In the genomic region with DNA sequence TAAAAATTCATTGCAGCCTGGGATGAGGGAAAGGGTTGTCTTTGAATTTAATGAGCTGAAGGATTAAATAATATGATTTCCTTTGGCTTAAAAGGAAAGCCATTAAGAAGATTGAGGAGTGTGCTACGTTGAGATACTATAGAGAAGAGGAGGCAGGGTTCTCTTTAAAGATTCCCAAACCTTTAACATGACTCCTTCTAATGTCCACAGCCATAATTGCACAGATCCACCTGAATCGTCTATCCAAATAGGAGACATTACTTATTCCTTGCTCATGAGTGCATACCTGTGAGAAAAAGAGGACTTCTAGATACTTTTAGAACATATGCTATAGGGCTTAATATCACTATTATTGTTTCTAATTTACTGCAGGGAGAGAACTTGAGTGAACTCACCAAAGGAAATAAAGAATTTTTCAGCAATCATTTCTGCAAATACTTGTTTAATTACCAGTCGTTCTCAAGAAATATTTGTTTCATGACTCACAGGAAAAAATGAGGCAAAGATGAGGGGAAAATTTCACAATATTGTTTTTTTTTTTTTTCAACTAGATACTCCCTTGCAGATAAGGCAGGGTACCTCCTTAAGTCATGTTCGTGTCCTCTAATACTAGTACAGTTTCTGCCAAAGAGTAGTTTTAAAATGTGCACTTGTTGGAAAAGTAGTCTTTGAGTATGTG, we compare ENCODE assay signal across 10 cellular contexts. TPM values are rescaled to one million over a fixed set of nuclear protein-coding genes. Genes with fewer than 3 reads are reported as not detected.
A peak's percentile ranks its signal among the peaks of the same experiment; 100 is the strongest.
DNase-seq lines count a peak whose midpoint lies in the region; ATAC-seq and TF ChIP-seq lines count a peak whose summit lies in the region.
"Had no signal": no experiment of that assay in that cellular context is flagged by ENCODE, and none has a peak within 500 bp of the region (broad histone marks: within the 10 kb centered on the region; RNA-seq: fewer than 3 reads in every experiment).

No MANE protein-coding gene starts in this region.

- peak overlapping the region; percentile 97; the same call in 1 of the 2 replicates for H3K18ac ChIP-seq in IMR-90 (ENCODE audit: low read depth, low read length)

- peaks cover 3% of the 10 kb centered on the region for H3K27me3 Mint-ChIP-seq in activated CD4-positive, alpha-beta memory T cell treated with anti-CD3 and anti-CD28 coated beads, Interleukin-2, amount 10 ng/mL, durations not matched to agents 7 days and 5 days

- no peak for TF ChIP-seq RAD21 in IMR-90 (IDR thresholded peaks at IDR 0.05; ENCODE audit: low read length)

- no peak for TF ChIP-seq POLR2A in IMR-90 (IDR thresholded peaks at IDR 0.05; ENCODE audit: low read depth, low read length)
- no peak for TF ChIP-seq POLR2A in body of pancreas (IDR thresholded peaks at IDR 0.05)

- WGBS in IMR-90 (ENCODE audit: extremely low coverage in 2 of 2, insufficient read length in 1 of 2), 2 experiments: no CpG with 5 or more reads among the region's 4 CpGs
- WGBS in body of pancreas, 2 donors: 44 to 52% methylated on average over 4 of the region's 4 CpGs

- peak overlapping the region; percentile 74 to 76; a peak in 2 of 4 replicates for H4K8ac ChIP-seq in IMR-90 (ENCODE audit: low read depth in 2 of 2, low read length in 2 of 2)

- H4K5ac ChIP-seq in IMR-90 (ENCODE audit: low read depth, low read length): peak overlapping the region; percentile 88; the same call in 1 of the 2 replicates

- H3K4me3 Mint-ChIP-seq in activated CD4-positive, alpha-beta memory T cell treated with anti-CD3 and anti-CD28 coated beads, Interleukin-2, amount 10 ng/mL, durations not matched to agents 7 days and 5 days: no peak overlapping the region

- H3K36me3 ChIP-seq in IMR-90 (ENCODE audit: control insufficient read depth, insufficient read depth, low read length) (no peaks in the 10 kb centered on the region), body of pancreas (replicated peaks in 1 of 2; ENCODE audit: insufficient read depth in 1 of 2, low read depth in 2 of 2) (no peaks in the 10 kb centered on the region)
- H3K36me3 ChIP-seq: heart left ventricle had no signal

- H3K27me3 ChIP-seq in IMR-90 (ENCODE audit: control insufficient read depth, insufficient read depth, low read length) (no peaks in the 10 kb centered on the region), body of pancreas (no peaks in the 10 kb centered on the region)
- H3K27me3 ChIP-seq: heart left ventricle had no signal

- BruUV-seq in IMR-90 (replicated peaks; lab: Mats Ljungman, UMichigan): no TSS peak

- H3K79me1 ChIP-seq in IMR-90 (ENCODE audit: low read depth in 1 of 2, low read length in 2 of 2): no peaks in the 10 kb centered on the region

- in situ Hi-C loops in IMR-90 (cut with MboI; ENCODE audit: low sequenced_read_pairs): no loop called here

- H4K20me1 ChIP-seq in IMR-90 (ENCODE audit: insufficient read depth, low read length): no peaks in the 10 kb centered on the region

- H3K56ac ChIP-seq in IMR-90 (ENCODE audit: extremely low read depth, insufficient read depth, low read length): peak overlapping the region; percentile 43

- H2AK9ac ChIP-seq in IMR-90 (replicated peaks; ENCODE audit: low read depth, low read length, poor library complexity): no peak overlapping the region

- no peak for TF ChIP-seq CTCF in IMR-90 (conservative IDR thresholded peaks at IDR 0.05; ENCODE audit: low read depth, low read length)
- TF ChIP-seq CTCF in body of pancreas (IDR thresholded peaks at IDR 0.05): no peak

- H3K9ac ChIP-seq in IMR-90 (ENCODE audit: low read depth, low read length): no peak overlapping the region; the same call in 1 of the 2 replicates

- H4K91ac ChIP-seq in IMR-90 (ENCODE audit: insufficient read depth, low read depth, low read length): peak overlapping the region; percentile 82; the same call in 1 of the 2 replicates

- peak overlapping the region; percentile 63 for H3K27ac ChIP-seq in IMR-90 (ENCODE audit: insufficient read depth, low read length)
- no peak overlapping the region for H3K27ac ChIP-seq in body of pancreas

- peak; percentile 68 for ATAC-seq in IMR-90 (ENCODE audit: low read depth)
- ATAC-seq in body of pancreas: no peak
- ATAC-seq: heart left ventricle had no signal

- peak overlapping the region; percentile 65; the same call in 1 of the 2 replicates for H3K14ac ChIP-seq in IMR-90 (replicated peaks; ENCODE audit: low read depth, low read length)

- peaks cover 5% of the 10 kb centered on the region; the same call in 1 of the 2 replicates for H3K9me1 ChIP-seq in IMR-90 (ENCODE audit: insufficient read depth, low read length)

- POLR2A ChIA-PET in IMR-90 (lab: Charles Lee; ENCODE audit: unreplicated experiment): no interaction called here
- POLR2A ChIA-PET in activated CD4-positive, alpha-beta memory T cell treated with anti-CD3 and anti-CD28 coated beads, Interleukin-2, amount 10 ng/mL, durations not matched to agents 7 days and 5 days (lab: Charles Lee): no interaction called here

- H2AK5ac ChIP-seq in IMR-90 (ENCODE audit: low read depth, low read length): 0 out of 2 replicates have a peak overlapping the region, but pooled peaks have one; percentile 43

- H3K23ac ChIP-seq in IMR-90 (ENCODE audit: low read depth, low read length): peak overlapping the region; percentile 69; the same call in 1 of the 2 replicates

- peak overlapping the region; percentile 93; the same call in 1 of the 3 replicates for H2BK15ac ChIP-seq in IMR-90 (ENCODE audit: low read depth, low read length)

- DNase-seq in AG08395 (ENCODE audit: low spot score) (peak; percentile 57), IMR-90 (peak; percentile 85), amniotic epithelial cell (ENCODE audit: low read depth) (peak; percentile 91), iris pigment epithelial cell (ENCODE audit: low read depth) (peak; percentile 86), body of pancreas (no peak), ureter (ENCODE audit: low spot score) (no peak), NCI-H510A (lab: John Stamatoyannopoulos, UW) (no peak)
- DNase-seq in activated CD4-positive, alpha-beta memory T cell treated with anti-CD3 and anti-CD28 coated beads, Interleukin-2, amount 10 ng/mL, durations not matched to agents 7 days and 5 days: no peak
- DNase-seq: heart left ventricle, NCI-H1436 had no signal

- peak overlapping the region; percentile 97 for H2BK20ac ChIP-seq in IMR-90 (ENCODE audit: low read depth, low read length)

- H3K4me1 Mint-ChIP-seq in activated CD4-positive, alpha-beta memory T cell treated with anti-CD3 and anti-CD28 coated beads, Interleukin-2, amount 10 ng/mL, durations not matched to agents 7 days and 5 days: no peaks in the 10 kb centered on the region

- H2BK120ac ChIP-seq in IMR-90 (ENCODE audit: low read depth, low read length): peak overlapping the region; percentile 96

- H3K27ac Mint-ChIP-seq in activated CD4-positive, alpha-beta memory T cell treated with anti-CD3 and anti-CD28 coated beads, Interleukin-2, amount 10 ng/mL, durations not matched to agents 7 days and 5 days: no peak overlapping the region

- intact Hi-C loops in IMR-90 (cut with micrococcal nuclease) (loop anchor here (5.0 kb wide), 1 partner anchor 38 kb away; no protein-coding TSS in a partner anchor), body of pancreas (cut with DNase I) (no loop called here)

- CTCF ChIA-PET in IMR-90 (lab: Yijun Ruan, JAX): no interaction called here
- CTCF ChIA-PET in activated CD4-positive, alpha-beta memory T cell treated with anti-CD3 and anti-CD28 coated beads, Interleukin-2, amount 10 ng/mL, durations not matched to agents 7 days and 5 days (lab: Charles Lee): no interaction called here

- dilution Hi-C loops in IMR-90 (cut with HindIII; ENCODE audit: low sequenced_read_pairs, unreplicated experiment): no loop called here

- H3K4me1 ChIP-seq in IMR-90 (ENCODE audit: control insufficient read depth, insufficient read depth, low read length) (peaks cover 9% of the 10 kb centered on the region), body of pancreas (peaks cover 10% of the 10 kb centered on the region)

- H3K4me3 ChIP-seq in IMR-90 (ENCODE audit: insufficient read depth, low read depth, low read length) (no peak overlapping the region), body of pancreas (no peak overlapping the region)
- H3K4me3 ChIP-seq: heart left ventricle had no signal

- H3K9me3 ChIP-seq in IMR-90 (ENCODE audit: control insufficient read depth, insufficient read depth, low read length): no peaks in the 10 kb centered on the region
- no peaks in the 10 kb centered on the region for H3K9me3 ChIP-seq in body of pancreas
- H3K9me3 ChIP-seq: heart left ventricle had no signal

- no peaks in the 10 kb centered on the region for H3K36me3 Mint-ChIP-seq in activated CD4-positive, alpha-beta memory T cell treated with anti-CD3 and anti-CD28 coated beads, Interleukin-2, amount 10 ng/mL, durations not matched to agents 7 days and 5 days (ENCODE audit: low read depth)

- no peaks in the 10 kb centered on the region for H3K9me3 Mint-ChIP-seq in activated CD4-positive, alpha-beta memory T cell treated with anti-CD3 and anti-CD28 coated beads, Interleukin-2, amount 10 ng/mL, durations not matched to agents 7 days and 5 days

- H3K4ac ChIP-seq in IMR-90 (ENCODE audit: low read depth, low read length): peak overlapping the region; percentile 49; the same call in 1 of the 2 replicates

- peak overlapping the region; percentile 98 for H2BK5ac ChIP-seq in IMR-90 (ENCODE audit: low read depth, low read length, poor library complexity, severe bottlenecking)

- no peak overlapping the region for H2AFZ ChIP-seq in IMR-90 (replicated peaks; ENCODE audit: low read length, poor library complexity)

- peak overlapping the region; percentile 92 for H3K4me2 ChIP-seq in IMR-90 (ENCODE audit: low read depth, low read length)

TF ChIP-seq in IMR-90, 13 proteins besides CTCF, POLR2A, EP300 and RAD21:
- no peak for TF ChIP-seq BHLHE40 (IDR thresholded peaks at IDR 0.05; ENCODE audit: low read depth, low read length)
- TF ChIP-seq CEBPB (IDR thresholded peaks at IDR 0.05; ENCODE audit: low read depth, low read length): peak; percentile 93
- no peak for TF ChIP-seq CHD1 (IDR thresholded peaks at IDR 0.05; ENCODE audit: low read depth, low read length)
- TF ChIP-seq FOS (IDR thresholded peaks at IDR 0.05; ENCODE audit: low read depth, low read length): peak; percentile 70

RNA-seq across cellular contexts. Expression of a gene that starts 8.9 kb away (rescaled TPM):
- total RNA-seq in IMR-90 (2012; rRNA removed) (not detected in 2 replicates), body of pancreas (under 1 TPM; 0.26 to 0.33 TPM), ureter (0.34 TPM)
- polyA plus RNA-seq in IMR-90 (2012; rRNA removed): not detected in 2 replicates
- not detected in 2 replicates for polyA plus RNA-seq in IMR-90 (2012; cell fraction: cytosol; rRNA removed)
- not detected in 2 replicates for polyA plus RNA-seq in IMR-90 (2012; cell fraction: nucleus; rRNA removed; ENCODE audit: low replicate concordance)
- not detected for total RNA-seq in activated CD4-positive, alpha-beta memory T cell treated with anti-CD3 and anti-CD28 coated beads, Interleukin-2, amount 10 ng/mL, durations not matched to agents 7 days and 5 days

RNA-seq across cellular contexts. Expression of a gene that starts 50.6 kb away (rescaled TPM):
- total RNA-seq in IMR-90 (2012; rRNA removed) (not detected in 2 replicates), body of pancreas (1 to 10 TPM; 7.3 to 8.0 TPM), ureter (not detected)
- polyA plus RNA-seq in IMR-90 (2012; rRNA removed): not detected in 2 replicates
- not detected in 2 replicates for polyA plus RNA-seq in IMR-90 (2012; cell fraction: cytosol; rRNA removed)
- polyA plus RNA-seq in IMR-90 (2012; cell fraction: nucleus; rRNA removed; ENCODE audit: low replicate concordance): not detected in 2 replicates
- not detected for total RNA-seq in activated CD4-positive, alpha-beta memory T cell treated with anti-CD3 and anti-CD28 coated beads, Interleukin-2, amount 10 ng/mL, durations not matched to agents 7 days and 5 days
- polyA plus RNA-seq: heart left ventricle had no signal

Comparison
In these comparisons a context has a peak if more than half of its experiments do, and no peak if none do; other contexts are left out.
1. DNase-seq: peak in AG08395 (single experiment), IMR-90 (single experiment), amniotic epithelial cell (single experiment) and iris pigment epithelial cell (single experiment); none in body of pancreas (0 of 4), ureter (single experiment), activated CD4-positive, alpha-beta memory T cell treated with anti-CD3 and anti-CD28 coated beads, Interleukin-2, amount 10 ng/mL, durations not matched to agents 7 days and 5 days (single experiment) and NCI-H510A (single experiment).